37 cellular contexts compared by ENCODE assay signal in the genomic region with DNA sequence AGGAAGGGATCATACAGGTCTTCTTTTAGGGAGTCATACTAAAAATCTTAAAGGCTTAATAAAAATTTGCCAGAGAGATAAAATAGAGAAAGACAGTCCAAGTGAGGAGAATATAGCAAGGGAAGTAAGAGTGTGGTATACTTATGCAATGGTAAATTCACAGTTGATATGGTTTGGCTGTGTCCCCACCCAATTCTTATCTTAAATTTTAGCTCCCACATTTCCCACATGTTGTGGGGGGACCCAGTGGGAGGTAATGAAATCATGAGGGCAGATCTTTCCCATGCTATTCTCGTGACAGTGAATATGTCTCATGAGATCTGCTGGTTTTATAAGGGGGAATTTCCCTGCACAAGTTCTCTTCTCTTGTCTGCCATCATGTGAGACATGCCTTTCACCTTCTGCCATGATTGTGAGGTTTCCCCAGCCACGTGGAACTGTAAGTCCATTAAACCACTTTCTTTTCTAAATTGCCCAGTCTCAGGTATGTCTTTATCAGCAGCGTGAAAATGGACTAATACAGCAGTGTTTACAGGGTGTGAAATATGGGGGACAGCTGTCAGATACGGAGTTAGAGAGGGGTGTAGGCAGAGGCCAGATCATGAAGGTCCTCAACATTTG.
"Had no signal": no experiment of that assay in that cellular context is flagged by ENCODE, and none has a peak within 500 bp of the region (broad histone marks: within the 10 kb centered on the region; RNA-seq: fewer than 3 reads in every experiment).

No MANE protein-coding gene starts in this region.

- H3K27ac ChIP-seq: brain microvascular endothelial cell, colonic mucosa, KMS-11, Peyer's patch, SJSA1 had no signal

- H3K27me3 Mint-ChIP-seq: activated CD4-positive, alpha-beta T cell treated with anti-CD3 and anti-CD28 coated beads, Interleukin-2, amount 10 ng/mL, durations not matched to agents 24 days and 14 days; activated naive CD8-positive, alpha-beta T cell treated with anti-CD3 and anti-CD28 coated beads, Interleukin-2, amount 50 U/mL, for 24 hours had no signal

- H3K4me3 Mint-ChIP-seq: activated CD4-positive, alpha-beta T cell treated with anti-CD3 and anti-CD28 coated beads, Interleukin-2, amount 10 ng/mL, durations not matched to agents 24 days and 14 days; activated CD8-positive, alpha-beta T cell treated with anti-CD3 and anti-CD28 coated beads, Interleukin-2, amount 10 ng/mL, durations not matched to agents 7 days and 5 days; activated naive CD4-positive, alpha-beta T cell treated with anti-CD3 and anti-CD28 coated beads for 36 hours; activated naive CD8-positive, alpha-beta T cell; activated naive CD8-positive, alpha-beta T cell treated with anti-CD3 and anti-CD28 coated beads, Interleukin-2, amount 50 U/mL, for 24 hours; activated T-cell treated with anti-CD3 and anti-CD28 coated beads, Interleukin-2, amount 50 U/mL, for 4 hours; activated T-helper 1 cell treated with anti-CD3 and anti-CD28 coated beads, Interleukin-12 subunit alpha, Interleukin-12 subunit beta, Interleukin-2, Interleukin-4 antibody, amounts not matched to agents 30 ng/mL and 10 ng/mL and 1 ng/mL, durations not matched to agents 14 hours and 24 hours and 36 hours had no signal

- H3K27ac Mint-ChIP-seq: activated CD4-positive, alpha-beta T cell treated with anti-CD3 and anti-CD28 coated beads, Interleukin-2, amount 10 ng/mL, durations not matched to agents 24 days and 14 days; activated CD8-positive, alpha-beta T cell treated with anti-CD3 and anti-CD28 coated beads, Interleukin-2, amount 10 ng/mL, durations not matched to agents 7 days and 5 days; activated naive CD4-positive, alpha-beta T cell treated with anti-CD3 and anti-CD28 coated beads for 36 hours; activated naive CD8-positive, alpha-beta T cell; activated naive CD8-positive, alpha-beta T cell treated with anti-CD3 and anti-CD28 coated beads, Interleukin-2, amount 50 U/mL, for 24 hours; activated T-helper 1 cell treated with anti-CD3 and anti-CD28 coated beads, Interleukin-12 subunit alpha, Interleukin-12 subunit beta, Interleukin-2, Interleukin-4 antibody, amounts not matched to agents 30 ng/mL and 10 ng/mL and 1 ng/mL, durations not matched to agents 14 hours and 24 hours and 36 hours had no signal

- H3K36me3 ChIP-seq: brain microvascular endothelial cell, colonic mucosa had no signal

- H3K4me1 Mint-ChIP-seq: activated CD4-positive, alpha-beta T cell treated with anti-CD3 and anti-CD28 coated beads, Interleukin-2, amount 10 ng/mL, durations not matched to agents 24 days and 14 days; activated naive CD8-positive, alpha-beta T cell treated with anti-CD3 and anti-CD28 coated beads, Interleukin-2, amount 50 U/mL, for 24 hours had no signal

- H3K9ac ChIP-seq: KMS-11, SK-N-SH had no signal

- H3K36me3 Mint-ChIP-seq: activated naive CD8-positive, alpha-beta T cell had no signal

- H3K4me2 ChIP-seq: KMS-11, SK-N-SH had no signal

- FAIRE-seq: TTC549 had no signal

- ATAC-seq: activated CD8-positive, alpha-beta T cell treated with anti-CD3 and anti-CD28 coated beads, Interleukin-2, amount 10 ng/mL, durations not matched to agents 7 days and 5 days; activated naive CD8-positive, alpha-beta T cell treated with anti-CD3 and anti-CD28 coated beads, Interleukin-2, amount 50 U/mL, for 24 hours; activated T-cell treated with anti-CD3 and anti-CD28 coated beads, Interleukin-2, amount 50 U/mL, for 4 hours; PC-3 had no signal

- DNase-seq: activated CD4-positive, alpha-beta T cell treated with anti-CD3 and anti-CD28 coated beads, Interleukin-2, amount 10 ng/mL, durations not matched to agents 24 days and 14 days; activated CD4-positive, alpha-beta T cell treated with anti-CD3 and anti-CD28 coated beads, Interleukin-2, amount 50 U/mL, for 4 hours; activated CD8-positive, alpha-beta memory T cell treated with anti-CD3 and anti-CD28 coated beads, Interleukin-2, amount 50 U/mL, for 4 hours; activated CD8-positive, alpha-beta T cell treated with anti-CD3 and anti-CD28 coated beads, Interleukin-2, amount 10 ng/mL, durations not matched to agents 7 days and 5 days; activated gamma-delta T cell treated with Interleukin-2 at 50 U/mL for 16 hours; activated naive CD4-positive, alpha-beta T cell treated with anti-CD3 and anti-CD28 coated beads for 36 hours; activated naive CD8-positive, alpha-beta T cell treated with anti-CD3 and anti-CD28 coated beads, Interleukin-2, amount 50 U/mL, for 24 hours; activated T-cell treated with anti-CD3 and anti-CD28 coated beads for 4 hours; activated T-cell treated with anti-CD3 and anti-CD28 coated beads, Interleukin-2, amount 50 U/mL, for 4 hours; amniotic stem cell; aorta; brain microvascular endothelial cell; central memory CD4-positive, alpha-beta T cell; colonic mucosa; MM.1S; NCI-H1105; NCI-H1417 treated with DMSO at 0.1 percent for 48 hours; NCI-H1694; NCI-H1930; NCI-H2081 treated with DMSO at 0.1 percent for 48 hours; NCI-H226; NCI-H446 treated with DMSO at 0.1 percent for 48 hours; NCI-H524; NCI-H69; PC-3; Peyer's patch; RPMI8226; SHP77 treated with DMSO at 0.1 percent for 48 hours; SK-N-SH; SW 1271; T-helper 1 cell; T1000 had no signal

- H3K27me3 ChIP-seq: brain microvascular endothelial cell, colonic mucosa, Peyer's patch, SJSA1 had no signal

- H3K4me1 ChIP-seq: colonic mucosa, Peyer's patch, SJSA1 had no signal

- H3K9me3 ChIP-seq: colonic mucosa, Peyer's patch, SJSA1, SK-N-SH had no signal

- H3K4me3 ChIP-seq: colonic mucosa, Peyer's patch, SJSA1 had no signal
